9 cellular contexts compared by ENCODE assay signal in genomic region chr15:90004252-90004651, GRCh38. TPM values are rescaled to one million over a fixed set of nuclear protein-coding genes. Genes with fewer than 3 reads are reported as not detected.
DNase-seq lines count a peak whose midpoint lies in the region; ATAC-seq, FAIRE-seq and TF ChIP-seq lines count a peak whose summit lies in the region.
"Had no signal": no experiment of that assay in that cellular context is flagged by ENCODE, and none has a peak within 500 bp of the region (broad histone marks: within the 10 kb centered on the region; RNA-seq: fewer than 3 reads in every experiment).

No MANE protein-coding gene starts in this region.

- no peaks in the 10 kb centered on the region for H3K9me3 ChIP-seq in A549
- no peaks in the 10 kb centered on the region for H3K9me3 ChIP-seq in HUES64 (ENCODE audit: insufficient read depth, low read depth, low read length)
- no peaks in the 10 kb centered on the region for H3K9me3 ChIP-seq in duodenal mucosa (ENCODE audit: control insufficient read depth in 1 of 2, low read length in 2 of 2)
- H3K9me3 ChIP-seq in mucosa of stomach (ENCODE audit: control insufficient read depth, low read length), result no peaks in the 10 kb centered on the region

- TF ChIP-seq RAD21 in A549 (conservative IDR thresholded peaks at IDR 0.05 in 1 of 2, IDR thresholded peaks at IDR 0.05 in 1 of 2), result no peak

- no peaks in the 10 kb centered on the region for H3K27me3 Mint-ChIP-seq in activated CD8-positive, alpha-beta memory T cell treated with anti-CD3 and anti-CD28 coated beads, Interleukin-2, amount 10 ng/mL, durations not matched to agents 7 days and 5 days

- CTCF ChIA-PET in A549 (lab: Yijun Ruan, JAX), result interaction anchor here (0.6 to 4.6 kb wide), 11 partner anchors 9 to 264 kb away, joined by 3 to 31 read pairs (median 5); no protein-coding TSS in a partner anchor
- CTCF ChIA-PET in activated CD8-positive, alpha-beta memory T cell treated with anti-CD3 and anti-CD28 coated beads, Interleukin-2, amount 10 ng/mL, durations not matched to agents 7 days and 5 days (lab: Charles Lee), result interaction anchor here (1.1 kb wide), 1 partner anchor 33 kb away, joined by 3 read pairs; no protein-coding TSS in a partner anchor

- H3K4me3 ChIP-seq in A549 (no peak overlapping the region), HUES64 (ENCODE audit: low read length) (peak overlapping the region; percentile 10; the same call in 1 of the 2 replicates), duodenal mucosa (ENCODE audit: low read depth in 1 of 2, low read length in 2 of 2) (peak overlapping the region; percentile 74 to 83), mucosa of stomach (ENCODE audit: low read length) (no peak overlapping the region)

- POLR2A ChIA-PET in A549 (lab: Yijun Ruan, JAX), result interaction anchor here (0.5 to 0.6 kb wide), 2 partner anchors 66 to 81 kb away, joined by 3 to 4 read pairs; no protein-coding TSS in a partner anchor

- TF ChIP-seq POLR2A in A549 (IDR thresholded peaks at IDR 0.05; ENCODE audit: low read length), result no peak

- FAIRE-seq in A549 (lab: Jason Lieb, UNC), result no peak

- H3K4me1 Mint-ChIP-seq in activated CD8-positive, alpha-beta memory T cell treated with anti-CD3 and anti-CD28 coated beads, Interleukin-2, amount 10 ng/mL, durations not matched to agents 7 days and 5 days, result peaks cover 36% of the 10 kb centered on the region

- no peaks in the 10 kb centered on the region for H3K36me3 ChIP-seq in HUES64 (ENCODE audit: insufficient read depth, low read length)
- H3K36me3 ChIP-seq in duodenal mucosa (ENCODE audit: control insufficient read depth in 1 of 2, insufficient read depth in 2 of 2, low read length in 2 of 2), result peaks cover 0 to 4% of the 10 kb centered on the region in 2 donors
- H3K36me3 ChIP-seq in mucosa of stomach (ENCODE audit: control insufficient read depth, insufficient read depth, low read length), result peaks cover 4% of the 10 kb centered on the region

- peaks cover 5% of the 10 kb centered on the region for H3K36me3 Mint-ChIP-seq in activated CD8-positive, alpha-beta memory T cell treated with anti-CD3 and anti-CD28 coated beads, Interleukin-2, amount 10 ng/mL, durations not matched to agents 7 days and 5 days

- no peak for DNase-seq in A549 (ENCODE audit: low read depth in 1 of 2, low spot score in 1 of 2)
- no peak for DNase-seq in activated CD8-positive, alpha-beta memory T cell treated with anti-CD3 and anti-CD28 coated beads, Interleukin-2, amount 10 ng/mL, durations not matched to agents 7 days and 5 days
- no peak for DNase-seq in NCI-H128 (lab: John Stamatoyannopoulos, UW; ENCODE audit: unreplicated experiment)
- DNase-seq: SHP77 had no signal

- 98% methylated on average over 5 of the region's 5 CpGs for WGBS in A549 (ENCODE audit: missing lambda C conversion rate)
- 47% methylated on average over 5 of the region's 5 CpGs for WGBS in HUES64

- H3K4me3 Mint-ChIP-seq in activated CD8-positive, alpha-beta memory T cell treated with anti-CD3 and anti-CD28 coated beads, Interleukin-2, amount 10 ng/mL, durations not matched to agents 7 days and 5 days, result no peak overlapping the region

- H3K27ac ChIP-seq in A549 (peak overlapping the region; percentile 46 to 97; a peak in 5 of 6 replicates), HUES64 (ENCODE audit: low read depth, low read length) (no peak overlapping the region), duodenal mucosa (ENCODE audit: low read depth, low read length) (peak overlapping the region; percentile 47)

- no peak for TF ChIP-seq CTCF in A549 (IDR thresholded peaks at IDR 0.05)

- ATAC-seq in A549, result no peak
- no peak for ATAC-seq in activated CD8-positive, alpha-beta memory T cell treated with anti-CD3 and anti-CD28 coated beads, Interleukin-2, amount 10 ng/mL, durations not matched to agents 7 days and 5 days
- no peak for ATAC-seq in GM19463 (IDR thresholded peaks at IDR 0.05; ENCODE audit: unreplicated experiment)
- no peak for ATAC-seq in HG03095 (IDR thresholded peaks at IDR 0.05; ENCODE audit: unreplicated experiment)

- H3K27me3 ChIP-seq in HUES64 (ENCODE audit: insufficient read depth, low read length) (0 out of 2 replicates have a peak, but pooled peaks cover 5% of the 10 kb centered on the region), duodenal mucosa (ENCODE audit: control insufficient read depth in 1 of 2, insufficient read depth in 2 of 2, low read length in 2 of 2) (no peaks in the 10 kb centered on the region), mucosa of stomach (ENCODE audit: control insufficient read depth, insufficient read depth, low read length) (no peaks in the 10 kb centered on the region)

- H3K4me1 ChIP-seq in A549 (peaks cover 50% of the 10 kb centered on the region), HUES64 (ENCODE audit: insufficient read depth, low read length) (peaks cover 29% of the 10 kb centered on the region), duodenal mucosa (ENCODE audit: control insufficient read depth in 1 of 2, insufficient read depth in 2 of 2, low read length in 2 of 2) (peaks cover 47 to 50% of the 10 kb centered on the region in 2 donors), mucosa of stomach (ENCODE audit: control insufficient read depth, insufficient read depth, low read length) (peaks cover 67% of the 10 kb centered on the region)

- H3K9ac ChIP-seq in HUES64 (ENCODE audit: low read depth, low read length) (no peak overlapping the region), duodenal mucosa (ENCODE audit: low read depth in 1 of 2, low read length in 2 of 2) (peak overlapping the region; percentile 52 to 81), mucosa of stomach (ENCODE audit: low read length) (peak overlapping the region; percentile 32)

- H3K4me2 ChIP-seq in A549, result peak overlapping the region; percentile 63

- H3K27ac Mint-ChIP-seq in activated CD8-positive, alpha-beta memory T cell treated with anti-CD3 and anti-CD28 coated beads, Interleukin-2, amount 10 ng/mL, durations not matched to agents 7 days and 5 days, result no peak overlapping the region

- H3K9me3 Mint-ChIP-seq in activated CD8-positive, alpha-beta memory T cell treated with anti-CD3 and anti-CD28 coated beads, Interleukin-2, amount 10 ng/mL, durations not matched to agents 7 days and 5 days (ENCODE audit: low read depth), result no peaks in the 10 kb centered on the region

- TF ChIP-seq EP300 in A549 (IDR thresholded peaks at IDR 0.05), result no peak

TF ChIP-seq in A549, 52 proteins besides CTCF, POLR2A, EP300 and RAD21 (continues in another document):
- no peak for TF ChIP-seq MYC (IDR thresholded peaks at IDR 0.05; ENCODE audit: borderline replicate concordance, low read length)
- TF ChIP-seq ZNF302 (CRISPR knock-in tag; IDR thresholded peaks at IDR 0.05), result no peak
- no peak for TF ChIP-seq NFE2L2 (conservative IDR thresholded peaks at IDR 0.05; ENCODE audit: low read length)
- no peak for TF ChIP-seq ATOH8 (CRISPR knock-in tag; IDR thresholded peaks at IDR 0.05; ENCODE audit: low read depth)
- no peak for TF ChIP-seq RCOR1 (IDR thresholded peaks at IDR 0.05; ENCODE audit: low read depth, low read length)
- no peak for TF ChIP-seq MAX (IDR thresholded peaks at IDR 0.05)
- TF ChIP-seq CBX8 (IDR thresholded peaks at IDR 0.05), result no peak
- no peak for TF ChIP-seq REST (IDR thresholded peaks at IDR 0.05)

RNA-seq across cellular contexts. Expression of gene ZNF710, which starts 3.1 kb away (rescaled TPM):
- polyA plus RNA-seq in A549 (2011; rRNA removed) (2.6 and 5.0 TPM in 2 replicates), A549 (2017; fragmentation: RNase III; extraction: RNeasy Plus Mini Kit Qiagen cat#74134 plus additional on column Dnase treatment) (7.2 to 10.2 TPM (median 7.8 TPM) in 3 replicates)
- 4.3 and 6.4 TPM in 2 replicates for polyA plus RNA-seq in A549 (2012; cell fraction: cytosol; rRNA removed)
- polyA plus RNA-seq in A549 (2012; cell fraction: nucleus; rRNA removed), result 13.5 and 14.4 TPM in 2 replicates
- 3.7 and 8.3 TPM in 2 replicates for polyA minus RNA-seq in A549 (2011; rRNA and poly(A)+ RNA removed)
- polyA plus RNA-seq in HUES64 (2013, experiment 1 of 2), result 22.4 TPM
- 20.4 TPM for polyA plus RNA-seq in HUES64 (2013, experiment 2 of 2)
- 10 to 100 TPM; 14.1 to 16.6 TPM for total RNA-seq in activated CD8-positive, alpha-beta memory T cell treated with anti-CD3 and anti-CD28 coated beads, Interleukin-2, amount 10 ng/mL, durations not matched to agents 7 days and 5 days

Comparison
In these comparisons a context has a peak if more than half of its experiments do, and no peak if none do; other contexts are left out.
1. H3K4me3 ChIP-seq: peak in HUES64 (single experiment) and duodenal mucosa (2 of 2); none in A549 (single experiment) and mucosa of stomach (single experiment).